35 cellular contexts compared by ENCODE assay signal in the genomic region with DNA sequence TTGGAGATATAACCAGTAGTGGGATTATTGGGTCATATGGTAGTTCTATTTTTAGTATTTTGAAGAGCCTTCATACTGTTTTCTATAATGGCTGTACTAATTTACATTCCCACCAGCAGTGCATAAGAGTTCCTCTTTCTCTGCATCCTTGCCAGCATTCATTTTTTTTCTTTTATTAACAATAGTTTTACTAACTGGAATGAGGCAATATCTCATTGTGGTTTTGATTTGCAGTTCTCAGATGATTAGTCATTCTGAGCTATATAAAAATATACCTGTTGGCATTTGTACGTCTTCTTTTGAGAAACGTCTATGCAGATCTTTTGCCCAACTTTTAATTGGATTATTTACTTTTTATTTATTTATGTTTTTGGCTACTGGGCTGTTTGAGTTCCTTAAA.
"Had no signal": no experiment of that assay in that cellular context is flagged by ENCODE, and none has a peak within 500 bp of the region (broad histone marks: within the 10 kb centered on the region; RNA-seq: fewer than 3 reads in every experiment).

No MANE protein-coding gene starts in this region.

- H3K27me3 Mint-ChIP-seq: activated CD4-positive, alpha-beta memory T cell treated with anti-CD3 and anti-CD28 coated beads, Interleukin-2, amount 10 ng/mL, durations not matched to agents 7 days and 5 days; activated CD4-positive, alpha-beta T cell treated with anti-CD3 and anti-CD28 coated beads, Interleukin-2, amount 10 ng/mL, durations not matched to agents 7 days and 5 days; activated naive CD8-positive, alpha-beta T cell; activated T-helper 17 cell treated with anti-CD3 and anti-CD28 coated beads, Interleukin-2, amount 50 U/mL, for 72 hours; central memory CD8-positive, alpha-beta T cell; dendritic cell treated with granulocyte-macrophage colony-stimulating factor and Interleukin-4, amounts not matched to agents 40 ng/mL and 50 ng/mL, for 4 days had no signal

- H3K4me3 Mint-ChIP-seq: activated CD4-positive, alpha-beta memory T cell treated with anti-CD3 and anti-CD28 coated beads, Interleukin-2, amount 10 ng/mL, durations not matched to agents 7 days and 5 days; activated CD4-positive, alpha-beta T cell treated with anti-CD3 and anti-CD28 coated beads, Interleukin-2, amount 10 ng/mL, durations not matched to agents 7 days and 5 days; activated naive CD8-positive, alpha-beta T cell; activated T-cell treated with anti-CD3 and anti-CD28 coated beads, Interleukin-2, amount 50 U/mL, for 4 hours; activated T-helper 17 cell treated with anti-CD3 and anti-CD28 coated beads, Interleukin-2, amount 50 U/mL, for 72 hours; central memory CD8-positive, alpha-beta T cell; dendritic cell treated with granulocyte-macrophage colony-stimulating factor and Interleukin-4, amounts not matched to agents 40 ng/mL and 50 ng/mL, for 4 days; endodermal cell; WTC11 had no signal

- H3K27ac ChIP-seq: adrenal gland, body of pancreas, cardiac muscle cell, coronary artery, dorsolateral prefrontal cortex, esophagus muscularis mucosa, foreskin keratinocyte, gastrocnemius medialis, heart left ventricle, VCaP had no signal

- FAIRE-seq: TTC549 had no signal

- H3K4me1 Mint-ChIP-seq: activated CD4-positive, alpha-beta memory T cell treated with anti-CD3 and anti-CD28 coated beads, Interleukin-2, amount 10 ng/mL, durations not matched to agents 7 days and 5 days; activated CD4-positive, alpha-beta T cell treated with anti-CD3 and anti-CD28 coated beads, Interleukin-2, amount 10 ng/mL, durations not matched to agents 7 days and 5 days; activated T-helper 17 cell treated with anti-CD3 and anti-CD28 coated beads, Interleukin-2, amount 50 U/mL, for 72 hours; central memory CD8-positive, alpha-beta T cell; endodermal cell; WTC11 had no signal

- ATAC-seq: activated T-cell treated with anti-CD3 and anti-CD28 coated beads, Interleukin-2, amount 50 U/mL, for 4 hours; activated T-helper 17 cell treated with anti-CD3 and anti-CD28 coated beads, Interleukin-2, amount 50 U/mL, for 72 hours; body of pancreas; foreskin keratinocyte; gastrocnemius medialis; heart left ventricle; WTC11 had no signal

- H3K4me3 ChIP-seq: adrenal gland, body of pancreas, cardiac muscle cell, coronary artery, dorsolateral prefrontal cortex, esophagus muscularis mucosa, gastrocnemius medialis, heart left ventricle had no signal

- H3K4me1 ChIP-seq: adrenal gland, body of pancreas, esophagus muscularis mucosa, foreskin keratinocyte, gastrocnemius medialis, heart left ventricle had no signal

- H3K27me3 ChIP-seq: adrenal gland, body of pancreas, cardiac muscle cell, esophagus muscularis mucosa, foreskin keratinocyte, gastrocnemius medialis, heart left ventricle had no signal

- H3K36me3 ChIP-seq: adrenal gland, cardiac muscle cell, esophagus muscularis mucosa, gastrocnemius medialis, heart left ventricle had no signal

- H3K36me3 Mint-ChIP-seq: activated naive CD8-positive, alpha-beta T cell had no signal

- H3K9me3 ChIP-seq: adrenal gland, body of pancreas, gastrocnemius medialis had no signal

- DNase-seq: activated CD4-positive, alpha-beta memory T cell treated with anti-CD3 and anti-CD28 coated beads, Interleukin-2, amount 10 ng/mL, durations not matched to agents 7 days and 5 days; activated CD4-positive, alpha-beta T cell treated with anti-CD3 and anti-CD28 coated beads for 1 hour; activated CD4-positive, alpha-beta T cell treated with anti-CD3 and anti-CD28 coated beads for 4 hours; activated CD4-positive, alpha-beta T cell treated with anti-CD3 and anti-CD28 coated beads, Interleukin-2, amount 10 ng/mL, durations not matched to agents 7 days and 5 days; activated CD4-positive, alpha-beta T cell treated with anti-CD3 and anti-CD28 coated beads, Interleukin-2, amount 50 U/mL, for 4 hours; activated CD8-positive, alpha-beta memory T cell treated with anti-CD3 and anti-CD28 coated beads for 24 hours; activated effector memory CD4-positive, alpha-beta T cell treated with Interleukin-2 at 50 U/mL for 16 hours; activated gamma-delta T cell treated with Interleukin-2 at 50 U/mL for 16 hours; activated naive CD4-positive, alpha-beta T cell treated with anti-CD3 and anti-CD28 coated beads, Interleukin-2, amount 50 U/mL, for 16 hours; activated naive CD4-positive, alpha-beta T cell treated with Interleukin-2 at 50 U/mL for 16 hours; activated T-cell treated with anti-CD3 and anti-CD28 coated beads, Interleukin-2, amount 50 U/mL, for 4 hours; adrenal gland; amygdala; aorta; body of pancreas; dorsolateral prefrontal cortex; effector memory CD4-positive, alpha-beta T cell; endodermal cell; erythroblast; gastrocnemius medialis; glutamatergic neuron; heart left ventricle; hypothalamus; T-helper 2 cell had no signal

- H3K27ac Mint-ChIP-seq: activated CD4-positive, alpha-beta memory T cell treated with anti-CD3 and anti-CD28 coated beads, Interleukin-2, amount 10 ng/mL, durations not matched to agents 7 days and 5 days; activated CD4-positive, alpha-beta T cell treated with anti-CD3 and anti-CD28 coated beads, Interleukin-2, amount 10 ng/mL, durations not matched to agents 7 days and 5 days; activated naive CD8-positive, alpha-beta T cell; activated T-helper 17 cell treated with anti-CD3 and anti-CD28 coated beads, Interleukin-2, amount 50 U/mL, for 72 hours; dendritic cell treated with granulocyte-macrophage colony-stimulating factor and Interleukin-4, amounts not matched to agents 40 ng/mL and 50 ng/mL, for 4 days; endodermal cell; WTC11 had no signal
